ENCODE assay signal across 3 cellular contexts in the genomic region with DNA sequence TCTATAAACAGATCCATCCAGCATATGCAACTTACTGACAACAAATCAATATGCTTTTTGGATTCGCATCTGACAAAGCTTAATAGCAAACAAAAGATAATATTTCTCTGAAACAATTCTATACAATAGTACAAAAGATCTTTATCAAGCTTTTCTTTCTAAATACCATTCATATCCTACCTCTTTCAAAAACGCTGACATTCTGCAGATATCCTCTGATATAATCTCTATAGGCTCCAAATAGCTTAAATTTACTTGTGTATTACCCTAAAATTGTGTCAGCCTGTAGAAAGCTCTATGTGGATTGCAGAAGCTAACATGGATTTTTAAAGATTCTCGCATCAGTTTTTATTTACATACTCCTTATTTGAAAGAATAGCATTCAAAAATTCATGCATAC.
"Had no signal": no experiment of that assay in that cellular context is flagged by ENCODE, and none has a peak within 500 bp of the region (broad histone marks: within the 10 kb centered on the region; RNA-seq: fewer than 3 reads in every experiment).

No MANE protein-coding gene starts in this region.

- H3K4me3 ChIP-seq: GM12878 had no signal

- ATAC-seq: GM12878 had no signal

- DNase-seq: GDM1, GF-D8 had no signal
